ENCODE assay signal across 8 cellular contexts in the genomic region with DNA sequence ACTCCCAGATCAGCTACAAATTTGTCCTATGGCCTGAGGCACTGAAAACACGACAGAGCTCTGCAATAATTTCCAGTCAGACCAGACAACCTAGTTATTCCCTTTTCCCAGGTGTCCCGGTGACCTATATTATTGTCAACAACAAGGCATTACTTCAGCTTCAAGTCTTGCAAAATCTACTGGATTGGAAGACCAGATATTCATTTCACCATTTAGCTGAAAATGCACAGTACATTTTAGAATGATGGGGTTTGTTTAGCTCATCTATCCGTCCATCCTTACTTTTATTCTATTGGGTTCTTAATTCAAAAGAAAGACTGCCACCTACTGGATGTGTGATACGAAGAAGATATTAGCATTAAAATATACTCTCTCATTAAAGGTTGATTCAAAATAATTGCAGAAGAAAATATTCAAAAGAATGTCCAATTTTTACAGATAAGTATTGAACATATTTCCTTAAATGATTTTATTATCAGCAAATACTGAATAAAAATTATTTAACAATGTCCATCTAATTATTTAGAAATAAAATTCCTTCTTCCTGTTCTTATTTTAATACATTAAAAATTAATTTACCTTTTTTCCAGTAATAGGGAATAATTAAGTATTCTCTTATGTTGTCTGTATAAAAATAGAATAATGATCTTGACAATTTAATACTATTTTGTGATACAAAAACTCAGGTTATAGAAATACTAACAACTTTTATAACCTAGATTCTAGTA.
DNase-seq lines count a peak whose midpoint lies in the region; ATAC-seq and TF ChIP-seq lines count a peak whose summit lies in the region.

No MANE protein-coding gene starts in this region.

- H3K27ac Mint-ChIP-seq in stimulated activated naive B cell treated with anti-CD40 and anti-IgM and Interleukin-4, amounts not matched to agents 10 μg/mL and 1 μg/mL and 100 μg/mL, for 72 hours = no peak overlapping the region
- H3K27ac Mint-ChIP-seq in natural killer cell = no peak overlapping the region

- no peaks in the 10 kb centered on the region for H3K27me3 ChIP-seq in dorsolateral prefrontal cortex
- no peaks in the 10 kb centered on the region for H3K27me3 ChIP-seq in prostate gland (replicated peaks; ENCODE audit: insufficient read depth)

- H3K9me3 ChIP-seq in prostate gland = no peaks in the 10 kb centered on the region

- intact Hi-C loops in dorsolateral prefrontal cortex (cut with DNase I) = no loop called here
- intact Hi-C loops in prostate gland (cut with DNase I) = loop anchor here (10.0 kb wide), 1 partner anchor 1180 kb away; no protein-coding TSS in a partner anchor
- intact Hi-C loops in natural killer cell (cut with micrococcal nuclease) = no loop called here

- no peaks in the 10 kb centered on the region for H3K36me3 Mint-ChIP-seq in stimulated activated naive B cell treated with anti-CD40 and anti-IgM and Interleukin-4, amounts not matched to agents 10 μg/mL and 1 μg/mL and 100 μg/mL, for 72 hours
- H3K36me3 Mint-ChIP-seq in natural killer cell = no peaks in the 10 kb centered on the region

- TF ChIP-seq POLR2A in prostate gland (IDR thresholded peaks at IDR 0.05) = no peak

- no peaks in the 10 kb centered on the region for H3K4me1 ChIP-seq in prostate gland (replicated peaks)

- DNase-seq in SIG-M5 treated with dmso at 0.1 percent for 504 hours (lab: John Stamatoyannopoulos, UW; ENCODE audit: unreplicated experiment) (peak; percentile 67), SIG-M5 (lab: John Stamatoyannopoulos, UW) (no peak), NCI-H748 (lab: John Stamatoyannopoulos, UW; ENCODE audit: unreplicated experiment) (peak; percentile 71), dorsolateral prefrontal cortex (no peak), prostate gland (ENCODE audit: low spot score) (no peak), occipital lobe (lab: John Stamatoyannopoulos, UW) (no peak), natural killer cell (no peak)
- no peak for DNase-seq in stimulated activated naive B cell treated with anti-CD40 and anti-IgM and Interleukin-4, amounts not matched to agents 10 μg/mL and 1 μg/mL and 100 μg/mL, for 72 hours

- TF ChIP-seq CTCF in dorsolateral prefrontal cortex (IDR thresholded peaks at IDR 0.05 in 54 of 56, conservative IDR thresholded peaks at IDR 0.05 in 2 of 56; ENCODE audit: low read depth in 1 of 56, partially characterized antibody in 56 of 56) = peak in 55 of 56 donors; percentile 30 to 75 (median 52)
- peak in 3 of 4 experiments; percentile 35 to 49 (median 47) for TF ChIP-seq CTCF in prostate gland (IDR thresholded peaks at IDR 0.05)
- no peak for TF ChIP-seq CTCF in natural killer cell (IDR thresholded peaks at IDR 0.05)

- H3K4me1 Mint-ChIP-seq in stimulated activated naive B cell treated with anti-CD40 and anti-IgM and Interleukin-4, amounts not matched to agents 10 μg/mL and 1 μg/mL and 100 μg/mL, for 72 hours = no peaks in the 10 kb centered on the region
- no peaks in the 10 kb centered on the region for H3K4me1 Mint-ChIP-seq in natural killer cell

- 16% methylated on average over 4 of the region's 4 CpGs for WGBS in prostate gland

- H3K4me3 ChIP-seq in dorsolateral prefrontal cortex (no peak overlapping the region), prostate gland (no peak overlapping the region)

- no peak overlapping the region for H3K27ac ChIP-seq in dorsolateral prefrontal cortex
- H3K27ac ChIP-seq in prostate gland = no peak overlapping the region

- H3K4me3 Mint-ChIP-seq in stimulated activated naive B cell treated with anti-CD40 and anti-IgM and Interleukin-4, amounts not matched to agents 10 μg/mL and 1 μg/mL and 100 μg/mL, for 72 hours = no peak overlapping the region
- no peak overlapping the region for H3K4me3 Mint-ChIP-seq in natural killer cell

- H3K27me3 Mint-ChIP-seq in stimulated activated naive B cell treated with anti-CD40 and anti-IgM and Interleukin-4, amounts not matched to agents 10 μg/mL and 1 μg/mL and 100 μg/mL, for 72 hours = peaks cover 0 to 14% of the 10 kb centered on the region in 2 donors
- H3K27me3 Mint-ChIP-seq in natural killer cell (ENCODE audit: low read depth in 2 of 2) = no peaks in the 10 kb centered on the region

- no peaks in the 10 kb centered on the region for H3K36me3 ChIP-seq in prostate gland

- ATAC-seq in stimulated activated naive B cell treated with anti-CD40 and anti-IgM and Interleukin-4, amounts not matched to agents 10 μg/mL and 1 μg/mL and 100 μg/mL, for 72 hours (replicated peaks) = no peak
- ATAC-seq in natural killer cell = no peak

- peaks cover 0 to 4% of the 10 kb centered on the region in 2 donors for H3K9me3 Mint-ChIP-seq in stimulated activated naive B cell treated with anti-CD40 and anti-IgM and Interleukin-4, amounts not matched to agents 10 μg/mL and 1 μg/mL and 100 μg/mL, for 72 hours
- no peaks in the 10 kb centered on the region for H3K9me3 Mint-ChIP-seq in natural killer cell

Comparison
In these comparisons a context has a peak if more than half of its experiments do, and no peak if none do; other contexts are left out.
1. DNase-seq: peak in SIG-M5 treated with dmso at 0.1 percent for 504 hours (single experiment) and NCI-H748 (single experiment); none in SIG-M5 (single experiment), dorsolateral prefrontal cortex (0 of 10), prostate gland (single experiment), stimulated activated naive B cell treated with anti-CD40 and anti-IgM and Interleukin-4, amounts not matched to agents 10 μg/mL and 1 μg/mL and 100 μg/mL, for 72 hours (single experiment), occipital lobe (single experiment) and natural killer cell (single experiment).